13 cellular contexts compared by ENCODE assay signal in the genomic region with DNA sequence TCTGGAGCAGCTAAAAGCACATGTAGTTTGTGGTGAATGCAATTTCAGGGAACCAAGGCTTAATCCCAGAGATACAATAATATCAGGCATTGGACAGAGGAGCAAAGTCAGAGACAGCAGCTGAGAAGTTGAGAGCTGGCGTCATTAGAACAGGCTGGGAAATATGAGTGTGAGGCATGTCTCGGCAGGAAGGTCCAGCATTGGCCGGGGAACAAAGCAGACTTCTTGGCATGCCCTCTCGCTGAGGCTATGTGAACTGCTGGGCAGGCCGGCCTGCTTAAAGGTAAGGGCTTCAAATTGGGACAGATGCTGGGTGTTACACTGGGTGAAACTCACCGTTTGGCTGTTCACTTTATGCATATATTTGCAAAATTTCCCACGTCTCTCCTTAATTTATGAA.
A peak's percentile ranks its signal among the peaks of the same experiment; 100 is the strongest.
DNase-seq lines count a peak whose midpoint lies in the region; ATAC-seq, FAIRE-seq and TF ChIP-seq lines count a peak whose summit lies in the region.
"Had no signal": no experiment of that assay in that cellular context is flagged by ENCODE, and none has a peak within 500 bp of the region (broad histone marks: within the 10 kb centered on the region; RNA-seq: fewer than 3 reads in every experiment).

No MANE protein-coding gene starts in this region.

- POLR2A ChIA-PET in K562 (lab: Yijun Ruan, JAX) = no interaction called here

- no peak overlapping the region for H3K4me2 ChIP-seq in K562 (ENCODE audit: insufficient read depth, low read length)

- no peak for TF ChIP-seq POLR2A in K562 (conservative IDR thresholded peaks at IDR 0.05)

- no peaks in the 10 kb centered on the region for H3K9me3 Mint-ChIP-seq in activated naive CD8-positive, alpha-beta T cell treated with anti-CD3 and anti-CD28 coated beads, Interleukin-2, amount 50 U/mL, for 24 hours
- peaks cover 3% of the 10 kb centered on the region for H3K9me3 Mint-ChIP-seq in stimulated activated memory B cell treated with anti-CD40 and anti-IgM and Interleukin-4, amounts not matched to agents 10 μg/mL and 1 μg/mL and 100 μg/mL, for 72 hours
- H3K9me3 Mint-ChIP-seq: activated naive CD4-positive, alpha-beta T cell treated with anti-CD3 and anti-CD28 coated beads, Interleukin-2, amount 50 U/mL, for 72 hours; CD8-positive, alpha-beta memory T cell had no signal

- no peak overlapping the region for H3K27ac ChIP-seq in K562 (ENCODE audit: extremely low read depth, low read depth, low read length)
- H3K27ac ChIP-seq in pancreas = no peak overlapping the region
- H3K27ac ChIP-seq: VCaP had no signal

- H4K20me1 ChIP-seq in K562 (replicated peaks; ENCODE audit: control insufficient read depth, insufficient read depth, low read length) = no peaks in the 10 kb centered on the region

- CTCF ChIA-PET in K562 (lab: Yijun Ruan, JAX; ENCODE audit: low intra/inter-chr PET ratio) = no interaction called here

- TF ChIP-seq CTCF in K562 (IDR thresholded peaks at IDR 0.05 in 2 of 3, conservative IDR thresholded peaks at IDR 0.05 in 1 of 3; ENCODE audit: insufficient read depth in 2 of 3, low read depth in 1 of 3, low read length in 3 of 3) = no peak
- TF ChIP-seq CTCF in pancreas (IDR thresholded peaks at IDR 0.05) = peak in 1 of 4 donors; percentile 34

- no peak overlapping the region for H3K9ac ChIP-seq in K562 (ENCODE audit: insufficient read depth in 1 of 2, low read depth in 2 of 2, low read length in 2 of 2)

- DNase-seq in G401 (ENCODE audit: low spot score) (peak; percentile 4), K562 (ENCODE audit: extremely low read depth in 1 of 4, low spot score in 3 of 4) (no peak), cardiac septum (ENCODE audit: low spot score) (peak; percentile 82), pancreas (peak; percentile 50 to 70 (median 56))
- DNase-seq in activated naive CD8-positive, alpha-beta T cell treated with anti-CD3 and anti-CD28 coated beads, Interleukin-2, amount 50 U/mL, for 24 hours = no peak
- DNase-seq: CD8-positive, alpha-beta memory T cell; naive B cell had no signal

- no peak overlapping the region for H3K4me3 Mint-ChIP-seq in activated naive CD8-positive, alpha-beta T cell treated with anti-CD3 and anti-CD28 coated beads, Interleukin-2, amount 50 U/mL, for 24 hours
- H3K4me3 Mint-ChIP-seq in stimulated activated memory B cell treated with anti-CD40 and anti-IgM and Interleukin-4, amounts not matched to agents 10 μg/mL and 1 μg/mL and 100 μg/mL, for 72 hours = no peak overlapping the region
- H3K4me3 Mint-ChIP-seq: CD8-positive, alpha-beta memory T cell; naive B cell had no signal

- H3K4me1 ChIP-seq in K562 (replicated peaks in 1 of 2; ENCODE audit: control insufficient read depth in 2 of 2, insufficient read depth in 2 of 2, low read length in 2 of 2) = no peaks in the 10 kb centered on the region
- no peaks in the 10 kb centered on the region for H3K4me1 ChIP-seq in pancreas

- H3K36me3 Mint-ChIP-seq in activated naive CD8-positive, alpha-beta T cell treated with anti-CD3 and anti-CD28 coated beads, Interleukin-2, amount 50 U/mL, for 24 hours (ENCODE audit: low read depth) = no peaks in the 10 kb centered on the region
- no peaks in the 10 kb centered on the region for H3K36me3 Mint-ChIP-seq in stimulated activated memory B cell treated with anti-CD40 and anti-IgM and Interleukin-4, amounts not matched to agents 10 μg/mL and 1 μg/mL and 100 μg/mL, for 72 hours
- H3K36me3 Mint-ChIP-seq: activated naive CD4-positive, alpha-beta T cell treated with anti-CD3 and anti-CD28 coated beads, Interleukin-2, amount 50 U/mL, for 72 hours had no signal

- H3K4me1 Mint-ChIP-seq in activated naive CD8-positive, alpha-beta T cell treated with anti-CD3 and anti-CD28 coated beads, Interleukin-2, amount 50 U/mL, for 24 hours = no peaks in the 10 kb centered on the region
- no peaks in the 10 kb centered on the region for H3K4me1 Mint-ChIP-seq in stimulated activated memory B cell treated with anti-CD40 and anti-IgM and Interleukin-4, amounts not matched to agents 10 μg/mL and 1 μg/mL and 100 μg/mL, for 72 hours
- H3K4me1 Mint-ChIP-seq: CD8-positive, alpha-beta memory T cell; naive B cell had no signal

- H3K9me3 ChIP-seq in K562 (replicated peaks; ENCODE audit: control insufficient read depth, insufficient read depth, low read depth, low read length) (no peaks in the 10 kb centered on the region), pancreas (no peaks in the 10 kb centered on the region)

- BruUV-seq in K562 (replicated peaks; lab: Mats Ljungman, UMichigan) = no TSS peak

- in situ Hi-C loops in G401 (cut with HindIII; ENCODE audit: low sequenced_read_pairs) = no loop called here
- in situ Hi-C loops in K562 (cut with MboI) = no loop called here

- no peaks in the 10 kb centered on the region for H3K79me2 ChIP-seq in K562 (ENCODE audit: control insufficient read depth, insufficient read depth, low read length)

- H3K27me3 ChIP-seq in K562 (ENCODE audit: control insufficient read depth in 2 of 2, insufficient read depth in 2 of 2, low read length in 2 of 2) = peaks cover 0 to 5% of the 10 kb centered on the region in 2 experiments; a peak in 3 of 5 replicates
- H3K27me3 ChIP-seq in pancreas = no peaks in the 10 kb centered on the region

- no peak overlapping the region for H3K27ac Mint-ChIP-seq in activated naive CD8-positive, alpha-beta T cell treated with anti-CD3 and anti-CD28 coated beads, Interleukin-2, amount 50 U/mL, for 24 hours
- no peak overlapping the region for H3K27ac Mint-ChIP-seq in stimulated activated memory B cell treated with anti-CD40 and anti-IgM and Interleukin-4, amounts not matched to agents 10 μg/mL and 1 μg/mL and 100 μg/mL, for 72 hours
- H3K27ac Mint-ChIP-seq: activated naive CD4-positive, alpha-beta T cell treated with anti-CD3 and anti-CD28 coated beads, Interleukin-2, amount 50 U/mL, for 72 hours; CD8-positive, alpha-beta memory T cell; naive B cell had no signal

- intact Hi-C loops in K562 (cut with micrococcal nuclease) = no loop called here
- intact Hi-C loops in cardiac septum (cut with DNase I) = no loop called here
- intact Hi-C loops in pancreas (cut with DNase I) = no loop called here

- 0% methylated on average over 7 of the region's 7 CpGs for WGBS in K562 (ENCODE audit: insufficient coverage, low coverage, missing lambda C conversion rate)
- 28 to 31% methylated on average over 7 of the region's 7 CpGs for WGBS in pancreas, 2 donors

- no peak overlapping the region for H2AFZ ChIP-seq in K562 (ENCODE audit: low read depth, low read length)

- FAIRE-seq in K562 (lab: Jason Lieb, UNC) (no peak), pancreas (lab: Jason Lieb, UNC) (no peak)
- FAIRE-seq: GM18507 had no signal

- H3K4me3 ChIP-seq in K562 (no peak overlapping the region), pancreas (no peak overlapping the region)

- H3K36me3 ChIP-seq in K562 (ENCODE audit: control insufficient read depth, insufficient read depth, low read length) = no peaks in the 10 kb centered on the region
- H3K36me3 ChIP-seq in pancreas = no peaks in the 10 kb centered on the region

- TF ChIP-seq RAD21 in K562 (CRISPR knock-in tag; conservative IDR thresholded peaks at IDR 0.05 in 1 of 2, IDR thresholded peaks at IDR 0.05 in 1 of 2) = no peak

- no peak for TF ChIP-seq EP300 in K562 (IDR thresholded peaks at IDR 0.05; ENCODE audit: low read length)

- no peaks in the 10 kb centered on the region for H3K9me1 ChIP-seq in K562 (ENCODE audit: control insufficient read depth, insufficient read depth, low read length)

- peaks cover 2% of the 10 kb centered on the region for H3K27me3 Mint-ChIP-seq in activated naive CD8-positive, alpha-beta T cell treated with anti-CD3 and anti-CD28 coated beads, Interleukin-2, amount 50 U/mL, for 24 hours
- no peaks in the 10 kb centered on the region for H3K27me3 Mint-ChIP-seq in stimulated activated memory B cell treated with anti-CD40 and anti-IgM and Interleukin-4, amounts not matched to agents 10 μg/mL and 1 μg/mL and 100 μg/mL, for 72 hours

- ATAC-seq in K562 (peak; percentile 69), pancreas (peak; percentile 93 to 100 (median 98)), GM21360 (IDR thresholded peaks at IDR 0.05; ENCODE audit: unreplicated experiment) (no peak), GM21515 (IDR thresholded peaks at IDR 0.05; ENCODE audit: unreplicated experiment) (no peak)
- no peak for ATAC-seq in activated naive CD8-positive, alpha-beta T cell treated with anti-CD3 and anti-CD28 coated beads, Interleukin-2, amount 50 U/mL, for 24 hours
- no peak for ATAC-seq in stimulated activated memory B cell treated with anti-CD40 and anti-IgM and Interleukin-4, amounts not matched to agents 10 μg/mL and 1 μg/mL and 100 μg/mL, for 72 hours
- ATAC-seq: activated naive CD4-positive, alpha-beta T cell treated with anti-CD3 and anti-CD28 coated beads, Interleukin-2, amount 50 U/mL, for 72 hours had no signal

TF ChIP-seq in K562, 482 proteins besides CTCF, POLR2A, EP300 and RAD21:
- no peak for TF ChIP-seq POLR2AphosphoS2 (IDR thresholded peaks at IDR 0.05; ENCODE audit: low read length)
- no peak for TF ChIP-seq MYNN (IDR thresholded peaks at IDR 0.05)
- TF ChIP-seq MYNN (CRISPR knock-in tag; IDR thresholded peaks at IDR 0.05) = no peak
- no peak for TF ChIP-seq BHLHE40 (IDR thresholded peaks at IDR 0.05; ENCODE audit: low read length)
- no peak for TF ChIP-seq FOSL1 (tag; conservative IDR thresholded peaks at IDR 0.05)

Comparison
In these comparisons a context has a peak if more than half of its experiments do, and no peak if none do; other contexts are left out.
1. DNase-seq: peak in G401 (single experiment), cardiac septum (single experiment) and pancreas (6 of 6); none in K562 (0 of 4) and activated naive CD8-positive, alpha-beta T cell treated with anti-CD3 and anti-CD28 coated beads, Interleukin-2, amount 50 U/mL, for 24 hours (single experiment).
2. ATAC-seq: peak in K562 (single experiment) and pancreas (4 of 4); none in GM21360 (single experiment), activated naive CD8-positive, alpha-beta T cell treated with anti-CD3 and anti-CD28 coated beads, Interleukin-2, amount 50 U/mL, for 24 hours (single experiment), GM21515 (single experiment) and stimulated activated memory B cell treated with anti-CD40 and anti-IgM and Interleukin-4, amounts not matched to agents 10 μg/mL and 1 μg/mL and 100 μg/mL, for 72 hours (single experiment).